Comparison of ENCODE assay signal across 17 cellular contexts in the genomic region with DNA sequence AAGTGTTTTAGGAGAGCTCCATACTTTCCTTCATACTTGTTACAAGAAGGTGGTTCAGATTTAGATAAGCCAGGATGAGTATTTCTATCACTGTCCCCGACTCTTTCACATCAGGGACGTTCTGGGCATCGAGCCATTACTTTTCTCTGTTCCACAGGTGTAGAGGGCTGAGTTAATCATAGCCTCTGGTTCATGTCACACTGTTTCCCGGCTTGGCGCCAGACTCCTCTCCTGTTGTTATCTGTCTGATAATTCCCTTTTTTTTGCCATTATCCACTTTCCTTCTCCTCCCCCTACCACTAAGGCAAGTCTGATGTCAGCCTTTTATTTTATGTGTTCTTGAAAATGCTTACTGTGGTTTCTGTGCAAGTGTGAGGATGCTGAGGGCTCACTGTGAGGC.
"Had no signal": no experiment of that assay in that cellular context is flagged by ENCODE, and none has a peak within 500 bp of the region (broad histone marks: within the 10 kb centered on the region; RNA-seq: fewer than 3 reads in every experiment).

No MANE protein-coding gene starts in this region.

- H3K27me3 Mint-ChIP-seq: type B pancreatic cell had no signal

- H3K36me3 Mint-ChIP-seq: activated naive CD4-positive, alpha-beta T cell treated with anti-CD3 and anti-CD28 coated beads, Interleukin-2, amount 50 U/mL, for 72 hours; type B pancreatic cell had no signal

- ATAC-seq: activated naive CD4-positive, alpha-beta T cell treated with anti-CD3 and anti-CD28 coated beads, Interleukin-2, amount 50 U/mL, for 72 hours; body of pancreas; gastrocnemius medialis; heart right ventricle; left lung had no signal

- H3K9me3 Mint-ChIP-seq: activated naive CD4-positive, alpha-beta T cell treated with anti-CD3 and anti-CD28 coated beads, Interleukin-2, amount 50 U/mL, for 72 hours; activated T-helper 2 cell treated with anti-CD3 and anti-CD28 coated beads, Interferon-gamma antibody, Interleukin-2, Interleukin-4, amounts not matched to agents 10 μg/mL and 5 μg/mL and 100 μg/mL, durations not matched to agents 14 hours and 24 hours and 36 hours; type B pancreatic cell had no signal

- DNase-seq: activated CD4-positive, alpha-beta T cell treated with anti-CD3 and anti-CD28 coated beads, Interleukin-2, amount 50 U/mL, for 1 hour; amniotic stem cell; body of pancreas; central memory CD4-positive, alpha-beta T cell; cortex of kidney; effector memory CD4-positive, alpha-beta T cell; gastrocnemius medialis; heart right ventricle; islet precursor cell; left lung; mesenchymal stem cell; stimulated activated CD4-positive, alpha-beta T cell treated with anti-CD3 and anti-CD28 coated beads, Interleukin-12 subunit alpha, Interleukin-12 subunit beta, amount 100 ng/mL, for 4 hours; stimulated activated naive CD4-positive, alpha-beta T cell treated with Interleukin-2 at 50 U/mL for 16 hours had no signal

- H3K27ac Mint-ChIP-seq: activated naive CD4-positive, alpha-beta T cell treated with anti-CD3 and anti-CD28 coated beads, Interleukin-2, amount 50 U/mL, for 72 hours; activated T-helper 2 cell treated with anti-CD3 and anti-CD28 coated beads, Interferon-gamma antibody, Interleukin-2, Interleukin-4, amounts not matched to agents 10 μg/mL and 5 μg/mL and 100 μg/mL, durations not matched to agents 14 hours and 24 hours and 36 hours; type B pancreatic cell had no signal

- H3K4me3 Mint-ChIP-seq: neural crest cell, type B pancreatic cell had no signal
